Comparison of ENCODE assay signal across 8 cellular contexts in genomic region chr20:13234961-13235360, GRCh38. TPM values are rescaled to one million over a fixed set of nuclear protein-coding genes. Genes with fewer than 3 reads are reported as not detected.
"Had no signal": no experiment of that assay in that cellular context is flagged by ENCODE, and none has a peak within 500 bp of the region (broad histone marks: within the 10 kb centered on the region; RNA-seq: fewer than 3 reads in every experiment).

No MANE protein-coding gene starts in this region.

- H3K4me3 ChIP-seq: GM23338, K562 had no signal

- ATAC-seq: GM23338, K562 had no signal

- H2AFZ ChIP-seq: GM23338 had no signal

- FAIRE-seq: H1, H54, K562 had no signal

- H3K27ac ChIP-seq: HL-60 had no signal

- DNase-seq: H9, HCEC 1CT, IMR-90 had no signal

- H3K4me2 ChIP-seq: GM23338 had no signal

RNA-seq across cellular contexts. Expression of gene ISM1, which starts 13.9 kb away (rescaled TPM):
- total RNA-seq: IMR-90, K562 had no signal
- polyA plus RNA-seq: IMR-90, K562 had no signal
